8 cellular contexts compared by ENCODE assay signal in the genomic region with DNA sequence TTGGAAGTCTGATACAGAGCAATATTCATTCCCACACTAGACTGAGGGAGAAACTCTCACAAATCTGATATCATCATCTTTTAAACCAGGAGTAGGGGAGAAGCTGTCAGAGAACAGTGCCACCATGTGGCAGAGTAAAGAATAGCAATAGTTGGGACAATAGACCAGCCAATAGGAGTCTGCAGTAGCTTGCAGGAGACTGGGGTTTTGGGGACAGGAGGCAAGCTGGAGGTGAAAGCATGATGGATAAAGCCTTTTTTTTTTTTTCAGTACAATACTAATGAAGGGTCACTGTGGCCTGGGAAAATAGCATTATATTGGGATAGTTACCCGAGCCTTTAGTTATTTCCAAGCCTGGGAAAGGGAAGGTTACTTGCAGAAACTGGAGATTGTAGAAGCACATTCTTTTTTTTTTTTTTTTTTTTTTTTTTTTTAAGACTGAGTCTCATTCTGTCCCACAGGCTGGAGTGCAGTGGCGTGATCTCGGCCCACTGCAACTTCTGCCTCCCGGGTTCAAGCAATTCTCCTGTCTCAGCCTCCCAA.
DNase-seq lines count a peak whose midpoint lies in the region; ATAC-seq and TF ChIP-seq lines count a peak whose summit lies in the region.

No MANE protein-coding gene starts in this region.

- H3K4me1 ChIP-seq in adipocyte (ENCODE audit: control insufficient read depth, insufficient read depth, low read length) (no peaks in the 10 kb centered on the region), gastrocnemius medialis (no peaks in the 10 kb centered on the region)

- TF ChIP-seq POLR2A in gastrocnemius medialis (IDR thresholded peaks at IDR 0.05) = no peak

- H3K27me3 ChIP-seq in adipocyte (replicated peaks; ENCODE audit: control insufficient read depth, insufficient read depth, low read length) (peaks cover 19% of the 10 kb centered on the region), gastrocnemius medialis (no peaks in the 10 kb centered on the region)

- H3K36me3 ChIP-seq in adipocyte (ENCODE audit: control insufficient read depth, insufficient read depth, low read length, severe bottlenecking) (no peaks in the 10 kb centered on the region), gastrocnemius medialis (no peaks in the 10 kb centered on the region)

- no peaks in the 10 kb centered on the region for H3K9me3 ChIP-seq in adipocyte (ENCODE audit: control insufficient read depth, low read length)
- H3K9me3 ChIP-seq in gastrocnemius medialis = no peaks in the 10 kb centered on the region

- peak; percentile 99 for ATAC-seq in HG02759 (IDR thresholded peaks at IDR 0.05; ENCODE audit: unreplicated experiment)
- ATAC-seq in left ventricle myocardium superior = peak; percentile 82
- ATAC-seq in gastrocnemius medialis = peak; percentile 83 to 90

- DNase-seq in NK-92 treated with Interleukin-12 subunit alpha and Interleukin-12 subunit beta, amount 100 ng/mL, for 24 hours (lab: John Stamatoyannopoulos, UW) = peak; percentile 48
- DNase-seq in NK-92 (lab: John Stamatoyannopoulos, UW; ENCODE audit: unreplicated experiment) (no peak), NCI-H1092 treated with DMSO at 0.1 percent for 48 hours (lab: John Stamatoyannopoulos, UW) (peak; percentile 97), SW480 (ENCODE audit: low spot score) (peak; percentile 81), adipocyte (ENCODE audit: low read depth) (peak; percentile 89), left ventricle myocardium superior (no peak), gastrocnemius medialis (peak; percentile 13 to 21)

- no peak overlapping the region for H3K4me3 ChIP-seq in adipocyte (ENCODE audit: low read length)
- H3K4me3 ChIP-seq in gastrocnemius medialis = no peak overlapping the region

- TF ChIP-seq CTCF in gastrocnemius medialis (IDR thresholded peaks at IDR 0.05 in 4 of 5, conservative IDR thresholded peaks at IDR 0.05 in 1 of 5) = peak; percentile 43 to 82 (median 62)

- in situ Hi-C loops in gastrocnemius medialis (cut with MboI; ENCODE audit: low sequenced_read_pairs in 4 of 4) = loop anchor here in 1 of 4 donors (5.0 kb wide), 1 partner anchor 45 kb away; no protein-coding TSS in a partner anchor

- no peak overlapping the region for H3K27ac ChIP-seq in gastrocnemius medialis

- intact Hi-C loops in left ventricle myocardium superior (cut with micrococcal nuclease) (no loop called here), gastrocnemius medialis (cut with DNase I; ENCODE audit: low total_unique reads) (loop anchor here (1.0 to 5.0 kb wide), 2 partner anchors 48 to 435 kb away; no protein-coding TSS in a partner anchor)

- no peak overlapping the region for H3K9ac ChIP-seq in adipocyte (ENCODE audit: low read length)

Comparison
In these comparisons a context has a peak if more than half of its experiments do, and no peak if none do; other contexts are left out.
1. DNase-seq: peak in NK-92 treated with Interleukin-12 subunit alpha and Interleukin-12 subunit beta, amount 100 ng/mL, for 24 hours (single experiment), NCI-H1092 treated with DMSO at 0.1 percent for 48 hours (single experiment), SW480 (single experiment), adipocyte (single experiment) and gastrocnemius medialis (2 of 2); none in NK-92 (single experiment) and left ventricle myocardium superior (single experiment).
2. Peak in every context shown above with its lines, with median percentiles within 50 percentile points of each other: ATAC-seq.